Comparison of ENCODE assay signal across 1 cellular context in the genomic region with DNA sequence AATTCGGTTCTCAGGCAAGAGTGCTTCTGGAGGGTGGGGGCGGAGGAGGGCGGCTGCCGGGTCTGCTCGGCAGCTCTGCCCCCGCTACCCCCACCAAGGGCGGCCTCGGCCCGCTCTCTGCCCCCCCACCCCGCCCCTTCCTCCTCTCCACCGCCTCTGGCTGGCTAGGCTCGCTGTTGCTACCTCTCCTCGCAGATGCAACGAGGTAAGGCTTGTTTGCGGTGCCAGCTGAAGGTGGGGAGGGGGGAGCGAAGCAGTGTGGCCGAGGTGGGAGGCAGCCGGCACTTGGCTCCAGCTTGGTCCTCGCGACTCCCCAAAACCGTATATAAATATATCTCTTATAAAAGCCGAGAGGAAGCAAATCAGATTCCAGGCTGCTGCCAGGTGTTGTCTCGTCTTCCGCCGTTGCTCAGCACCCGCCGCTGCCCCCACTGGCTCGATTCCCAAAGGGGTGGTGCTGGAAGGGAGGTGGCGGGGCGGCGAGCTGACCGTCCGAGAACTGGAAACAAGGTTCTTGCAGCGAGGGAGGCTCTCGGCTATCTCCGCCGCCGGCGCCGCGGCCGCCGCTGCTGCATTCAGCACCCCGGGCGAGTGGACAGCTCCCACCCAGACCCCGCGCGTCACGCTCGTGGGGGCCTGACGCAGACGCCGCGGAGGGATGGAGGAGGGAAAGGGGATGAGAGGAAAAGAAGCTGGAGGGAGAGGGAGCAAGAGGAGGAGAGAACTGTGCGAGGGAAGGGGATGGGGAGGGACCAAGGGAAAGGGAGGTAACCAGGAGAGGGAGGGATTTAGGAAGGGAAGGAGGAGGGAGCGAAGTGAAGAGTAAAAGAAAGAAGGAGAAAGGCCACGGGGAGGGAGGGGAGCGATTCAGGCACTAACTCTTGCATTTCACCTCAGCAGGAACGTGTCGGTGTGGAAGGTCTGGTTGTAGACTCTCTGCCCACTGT.
A peak's percentile ranks its signal among the peaks of the same experiment; 100 is the strongest.
TF ChIP-seq lines count a peak whose summit lies in the region.

TSS of gene MARCHF4 (minus strand) at position 728 of the 947 bp plus-strand sequence. CDS start 2,223 bp downstream, outside the sequence.

TF ChIP-seq in HepG2, 621 proteins besides CTCF, POLR2A, EP300 and RAD21 (continued from another document and continues in another):
- no peak for TF ChIP-seq ZHX2 (IDR thresholded peaks at IDR 0.05; ENCODE audit: low read depth)
- TF ChIP-seq ZHX2 (CRISPR knock-in tag; IDR thresholded peaks at IDR 0.05; ENCODE audit: borderline replicate concordance) = 0 out of 2 replicates have a peak, but pooled peaks have one; percentile 55
- TF ChIP-seq ISL2 (CRISPR knock-in tag; IDR thresholded peaks at IDR 0.05) = peak; percentile 62; the same call in 1 of the 2 replicates
- no peak for TF ChIP-seq PHB2 (IDR thresholded peaks at IDR 0.05; ENCODE audit: partially characterized antibody)
- TF ChIP-seq, protein P1, sequence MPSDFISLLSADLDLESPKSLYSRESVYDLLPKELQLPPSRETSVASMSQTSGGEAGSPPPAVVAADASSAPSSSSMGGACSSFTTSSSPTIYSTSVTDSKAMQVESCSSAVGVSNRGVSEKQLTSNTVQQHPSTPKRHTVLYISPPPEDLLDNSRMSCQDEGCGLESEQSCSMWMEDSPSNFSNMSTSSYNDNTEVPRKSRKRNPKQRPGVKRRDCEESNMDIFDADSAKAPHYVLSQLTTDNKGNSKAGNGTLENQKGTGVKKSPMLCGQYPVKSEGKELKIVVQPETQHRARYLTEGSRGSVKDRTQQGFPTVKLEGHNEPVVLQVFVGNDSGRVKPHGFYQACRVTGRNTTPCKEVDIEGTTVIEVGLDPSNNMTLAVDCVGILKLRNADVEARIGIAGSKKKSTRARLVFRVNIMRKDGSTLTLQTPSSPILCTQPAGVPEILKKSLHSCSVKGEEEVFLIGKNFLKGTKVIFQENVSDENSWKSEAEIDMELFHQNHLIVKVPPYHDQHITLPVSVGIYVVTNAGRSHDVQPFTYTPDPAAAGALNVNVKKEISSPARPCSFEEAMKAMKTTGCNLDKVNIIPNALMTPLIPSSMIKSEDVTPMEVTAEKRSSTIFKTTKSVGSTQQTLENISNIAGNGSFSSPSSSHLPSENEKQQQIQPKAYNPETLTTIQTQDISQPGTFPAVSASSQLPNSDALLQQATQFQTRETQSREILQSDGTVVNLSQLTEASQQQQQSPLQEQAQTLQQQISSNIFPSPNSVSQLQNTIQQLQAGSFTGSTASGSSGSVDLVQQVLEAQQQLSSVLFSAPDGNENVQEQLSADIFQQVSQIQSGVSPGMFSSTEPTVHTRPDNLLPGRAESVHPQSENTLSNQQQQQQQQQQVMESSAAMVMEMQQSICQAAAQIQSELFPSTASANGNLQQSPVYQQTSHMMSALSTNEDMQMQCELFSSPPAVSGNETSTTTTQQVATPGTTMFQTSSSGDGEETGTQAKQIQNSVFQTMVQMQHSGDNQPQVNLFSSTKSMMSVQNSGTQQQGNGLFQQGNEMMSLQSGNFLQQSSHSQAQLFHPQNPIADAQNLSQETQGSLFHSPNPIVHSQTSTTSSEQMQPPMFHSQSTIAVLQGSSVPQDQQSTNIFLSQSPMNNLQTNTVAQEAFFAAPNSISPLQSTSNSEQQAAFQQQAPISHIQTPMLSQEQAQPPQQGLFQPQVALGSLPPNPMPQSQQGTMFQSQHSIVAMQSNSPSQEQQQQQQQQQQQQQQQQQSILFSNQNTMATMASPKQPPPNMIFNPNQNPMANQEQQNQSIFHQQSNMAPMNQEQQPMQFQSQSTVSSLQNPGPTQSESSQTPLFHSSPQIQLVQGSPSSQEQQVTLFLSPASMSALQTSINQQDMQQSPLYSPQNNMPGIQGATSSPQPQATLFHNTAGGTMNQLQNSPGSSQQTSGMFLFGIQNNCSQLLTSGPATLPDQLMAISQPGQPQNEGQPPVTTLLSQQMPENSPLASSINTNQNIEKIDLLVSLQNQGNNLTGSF (CRISPR knock-in tag; IDR thresholded peaks at IDR 0.05) = peak; percentile 94; the same call in 1 of the 2 replicates
- TF ChIP-seq MZF1 (CRISPR knock-in tag; IDR thresholded peaks at IDR 0.05; ENCODE audit: borderline replicate concordance) = no peak
- no peak for TF ChIP-seq ZKSCAN1 (IDR thresholded peaks at IDR 0.05; ENCODE audit: low read length)
- no peak for TF ChIP-seq ZNF282 (IDR thresholded peaks at IDR 0.05; ENCODE audit: partially characterized antibody)
- TF ChIP-seq ATF1 (CRISPR knock-in tag; IDR thresholded peaks at IDR 0.05) = peak; percentile 39; the same call in 1 of the 2 replicates
- no peak for TF ChIP-seq TFAP4 (IDR thresholded peaks at IDR 0.05; ENCODE audit: borderline replicate concordance, low read depth)
- TF ChIP-seq ZNF687 (CRISPR knock-in tag; IDR thresholded peaks at IDR 0.05) = peak; percentile 74
- 0 out of 2 replicates have a peak, but pooled peaks have one; percentile 71 for TF ChIP-seq ZNF138 (CRISPR knock-in tag; IDR thresholded peaks at IDR 0.05; ENCODE audit: low read depth)
- TF ChIP-seq KMT2A (CRISPR knock-in tag; IDR thresholded peaks at IDR 0.05) = no peak
- TF ChIP-seq ONECUT2 (CRISPR knock-in tag; IDR thresholded peaks at IDR 0.05) = peak; percentile 55
- TF ChIP-seq DZIP1 (CRISPR knock-in tag; IDR thresholded peaks at IDR 0.05) = peak; percentile 98
- peak; percentile 98 for TF ChIP-seq ZNF891 (CRISPR knock-in tag; IDR thresholded peaks at IDR 0.05)
- TF ChIP-seq, protein P2, sequence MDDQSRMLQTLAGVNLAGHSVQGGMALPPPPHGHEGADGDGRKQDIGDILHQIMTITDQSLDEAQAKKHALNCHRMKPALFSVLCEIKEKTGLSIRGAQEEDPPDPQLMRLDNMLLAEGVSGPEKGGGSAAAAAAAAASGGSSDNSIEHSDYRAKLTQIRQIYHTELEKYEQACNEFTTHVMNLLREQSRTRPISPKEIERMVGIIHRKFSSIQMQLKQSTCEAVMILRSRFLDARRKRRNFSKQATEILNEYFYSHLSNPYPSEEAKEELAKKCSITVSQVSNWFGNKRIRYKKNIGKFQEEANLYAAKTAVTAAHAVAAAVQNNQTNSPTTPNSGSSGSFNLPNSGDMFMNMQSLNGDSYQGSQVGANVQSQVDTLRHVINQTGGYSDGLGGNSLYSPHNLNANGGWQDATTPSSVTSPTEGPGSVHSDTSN (CRISPR knock-in tag; IDR thresholded peaks at IDR 0.05; ENCODE audit: borderline replicate concordance) = no peak
- no peak for TF ChIP-seq ZFP82 (CRISPR knock-in tag; IDR thresholded peaks at IDR 0.05; ENCODE audit: borderline replicate concordance)
- no peak for TF ChIP-seq SIN3B (IDR thresholded peaks at IDR 0.05; ENCODE audit: low read length)
- TF ChIP-seq CEBPZ (IDR thresholded peaks at IDR 0.05; ENCODE audit: low read length) = no peak
- TF ChIP-seq ZNF670 (CRISPR knock-in tag; IDR thresholded peaks at IDR 0.05; ENCODE audit: borderline replicate concordance) = no peak
- no peak for TF ChIP-seq CENPX (CRISPR knock-in tag; IDR thresholded peaks at IDR 0.05)
- 0 out of 2 replicates have a peak, but pooled peaks have one; percentile 80 for TF ChIP-seq EZH2 (conservative IDR thresholded peaks at IDR 0.05; ENCODE audit: low read depth, low read length)
